9 cellular contexts compared by ENCODE assay signal in the genomic region with DNA sequence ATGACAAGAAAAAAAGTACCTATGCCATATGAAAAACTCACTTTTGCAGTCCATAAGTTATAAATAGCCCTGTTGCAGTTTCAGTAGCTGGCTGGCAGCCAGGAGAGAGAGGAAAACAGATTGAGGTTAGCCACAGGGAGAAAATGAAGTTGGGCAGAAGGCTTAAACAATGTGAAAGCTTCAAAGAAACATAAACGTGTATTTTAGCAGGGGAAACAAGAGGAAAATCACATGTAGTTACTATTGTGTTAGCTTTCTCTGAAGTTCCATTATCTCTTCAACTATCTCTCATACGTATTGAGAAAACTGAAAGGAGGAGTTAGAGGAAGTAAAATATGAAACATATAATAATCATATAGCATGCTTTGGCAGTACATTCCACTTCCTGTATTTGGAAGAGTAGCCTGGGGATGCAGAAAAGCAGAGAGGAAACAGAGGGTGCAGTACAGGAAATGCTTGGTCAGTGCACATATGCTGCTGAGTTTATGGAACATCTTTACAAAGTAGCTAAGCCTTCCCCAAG.
DNase-seq lines count a peak whose midpoint lies in the region; ATAC-seq and TF ChIP-seq lines count a peak whose summit lies in the region.
"Had no signal": no experiment of that assay in that cellular context is flagged by ENCODE, and none has a peak within 500 bp of the region (broad histone marks: within the 10 kb centered on the region; RNA-seq: fewer than 3 reads in every experiment).

No MANE protein-coding gene starts in this region.

- H3K4me1 Mint-ChIP-seq in activated naive CD8-positive, alpha-beta T cell treated with anti-CD3 and anti-CD28 coated beads for 36 hours = peaks cover 23% of the 10 kb centered on the region
- H3K4me1 Mint-ChIP-seq in endodermal cell = no peaks in the 10 kb centered on the region

- peak overlapping the region; percentile 11 for H3K4me3 Mint-ChIP-seq in activated naive CD8-positive, alpha-beta T cell treated with anti-CD3 and anti-CD28 coated beads for 36 hours
- H3K4me3 Mint-ChIP-seq in endodermal cell = no peak overlapping the region

- no peaks in the 10 kb centered on the region for H3K27me3 ChIP-seq in left lung
- no peaks in the 10 kb centered on the region for H3K27me3 ChIP-seq in endodermal cell (ENCODE audit: control insufficient read depth, insufficient read depth, low read length, poor library complexity, severe bottlenecking)

- peak; percentile 72 for ATAC-seq in HG02852 (IDR thresholded peaks at IDR 0.05; ENCODE audit: unreplicated experiment)
- peak; percentile 67 for ATAC-seq in left lung
- ATAC-seq: psoas muscle had no signal

- no peaks in the 10 kb centered on the region for H3K36me3 Mint-ChIP-seq in activated naive CD8-positive, alpha-beta T cell treated with anti-CD3 and anti-CD28 coated beads for 36 hours
- H3K36me3 Mint-ChIP-seq in endodermal cell (ENCODE audit: low read depth) = no peaks in the 10 kb centered on the region

- no peaks in the 10 kb centered on the region for H3K9me3 Mint-ChIP-seq in activated naive CD8-positive, alpha-beta T cell treated with anti-CD3 and anti-CD28 coated beads for 36 hours
- H3K9me3 Mint-ChIP-seq in endodermal cell = no peaks in the 10 kb centered on the region

- 89% methylated on average over 1 of the region's 2 CpGs; no CpG with 5 or more reads in 1 of the 2 experiments for WGBS in endodermal cell (ENCODE audit: insufficient coverage in 1 of 2, insufficient read length in 1 of 2), 2 experiments

- H3K4me1 ChIP-seq in left lung (no peaks in the 10 kb centered on the region), endodermal cell (ENCODE audit: control insufficient read depth, insufficient read depth, low read length) (no peaks in the 10 kb centered on the region)

- TF ChIP-seq CTCF in left lung (IDR thresholded peaks at IDR 0.05) (no peak), endodermal cell (conservative IDR thresholded peaks at IDR 0.05) (no peak)

- DNase-seq in NCI-H345 (lab: John Stamatoyannopoulos, UW) = peak; percentile 37
- DNase-seq in NCI-H345 treated with DMSO at 0.1 percent for 48 hours (lab: John Stamatoyannopoulos, UW; ENCODE audit: unreplicated experiment) = no peak
- peak; percentile 45 for DNase-seq in NCI-H2171 (lab: John Stamatoyannopoulos, UW)
- peak; percentile 64 for DNase-seq in activated naive CD8-positive, alpha-beta T cell treated with anti-CD3 and anti-CD28 coated beads for 36 hours
- no peak for DNase-seq in left lung
- DNase-seq in endodermal cell = no peak
- no peak for DNase-seq in iPS-NIHi11 (ENCODE audit: low spot score)

- no peak overlapping the region for H3K9ac ChIP-seq in endodermal cell (ENCODE audit: extremely low read depth, low read length, poor library complexity, severe bottlenecking)

- H3K36me3 ChIP-seq in left lung = no peaks in the 10 kb centered on the region
- no peaks in the 10 kb centered on the region for H3K36me3 ChIP-seq in endodermal cell (ENCODE audit: control insufficient read depth, insufficient read depth, low read length)

- H3K4me3 ChIP-seq in left lung (no peak overlapping the region), endodermal cell (ENCODE audit: low read length) (no peak overlapping the region)
- H3K4me3 ChIP-seq: psoas muscle had no signal

- no peaks in the 10 kb centered on the region for H3K27me3 Mint-ChIP-seq in activated naive CD8-positive, alpha-beta T cell treated with anti-CD3 and anti-CD28 coated beads for 36 hours
- no peaks in the 10 kb centered on the region for H3K27me3 Mint-ChIP-seq in endodermal cell (ENCODE audit: insufficient read depth)

- peak overlapping the region in 1 of 2 donors; percentile 31 for H3K27ac ChIP-seq in left lung
- H3K27ac ChIP-seq in endodermal cell (ENCODE audit: low read depth, low read length) = no peak overlapping the region
- H3K27ac ChIP-seq: psoas muscle had no signal

- peak overlapping the region; percentile 73 for H3K27ac Mint-ChIP-seq in activated naive CD8-positive, alpha-beta T cell treated with anti-CD3 and anti-CD28 coated beads for 36 hours
- no peak overlapping the region for H3K27ac Mint-ChIP-seq in endodermal cell

- no peaks in the 10 kb centered on the region for H3K9me3 ChIP-seq in left lung
- H3K9me3 ChIP-seq in endodermal cell (ENCODE audit: control insufficient read depth, low read length) = no peaks in the 10 kb centered on the region
- H3K9me3 ChIP-seq: psoas muscle had no signal

- intact Hi-C loops in left lung (cut with DNase I) = no loop called here

Comparison
In these comparisons a context has a peak if more than half of its experiments do, and no peak if none do; other contexts are left out.
1. DNase-seq: peak in NCI-H345 (single experiment), NCI-H2171 (single experiment) and activated naive CD8-positive, alpha-beta T cell treated with anti-CD3 and anti-CD28 coated beads for 36 hours (single experiment); none in NCI-H345 treated with DMSO at 0.1 percent for 48 hours (single experiment), left lung (0 of 2), endodermal cell (single experiment) and iPS-NIHi11 (single experiment).